Comparison of ENCODE assay signal across 14 cellular contexts in the genomic region with DNA sequence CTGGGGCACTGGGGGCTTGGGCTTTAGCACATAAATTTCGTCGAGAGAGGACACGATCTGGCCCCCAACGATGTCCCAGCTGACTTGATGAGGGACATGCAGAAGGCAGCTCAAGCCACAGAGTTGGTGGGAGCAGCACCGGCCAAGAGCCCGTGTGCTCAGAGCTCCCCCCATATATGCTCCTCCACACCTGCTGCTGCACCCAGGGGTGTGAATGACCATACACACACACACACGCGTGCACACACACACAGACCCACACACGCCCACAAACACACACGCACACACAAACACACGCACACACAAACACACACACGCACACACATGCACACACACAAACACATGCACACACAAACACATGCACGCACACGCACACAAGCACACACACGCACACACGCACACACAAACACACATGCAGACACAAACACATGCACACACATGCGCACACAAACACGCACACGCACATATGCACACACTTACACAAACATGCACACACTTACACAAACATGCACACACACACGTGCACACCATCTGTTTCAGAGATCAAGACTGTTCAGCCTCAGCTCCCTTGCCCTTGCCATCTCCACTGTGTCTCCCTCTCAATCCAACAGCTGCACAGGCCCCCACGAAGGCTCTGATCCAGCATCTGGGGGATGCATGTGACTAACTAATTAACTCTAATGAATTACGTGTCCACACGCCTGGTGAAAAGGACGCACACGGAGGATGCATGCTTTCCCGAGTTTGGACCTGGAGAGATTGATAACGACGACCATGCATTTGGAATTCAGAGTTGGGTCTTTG.
DNase-seq lines count a peak whose midpoint lies in the region; ATAC-seq and TF ChIP-seq lines count a peak whose summit lies in the region.
"Had no signal": no experiment of that assay in that cellular context is flagged by ENCODE, and none has a peak within 500 bp of the region (broad histone marks: within the 10 kb centered on the region; RNA-seq: fewer than 3 reads in every experiment).

No MANE protein-coding gene starts in this region.

- H3K9me3 ChIP-seq in H9 (ENCODE audit: control insufficient read depth, low read depth, low read length): no peaks in the 10 kb centered on the region
- H3K9me3 ChIP-seq: colonic mucosa, pancreas had no signal

- no peak overlapping the region for H2AFZ ChIP-seq in H9 (ENCODE audit: low read length)

- H3T11ph ChIP-seq in H9 (ENCODE audit: low read length): no peak overlapping the region

- peaks cover 60% of the 10 kb centered on the region for H3K27me3 Mint-ChIP-seq in T-helper 1 cell treated with Interleukin-12 subunit alpha and Interleukin-12 subunit beta and Interleukin-4 antibody, amounts not matched to agents 30 μg/mL and 1 μg/mL, for 36 hours (ENCODE audit: low read depth)
- H3K27me3 Mint-ChIP-seq in H9 (ENCODE audit: low read depth): peaks cover 9% of the 10 kb centered on the region
- no peaks in the 10 kb centered on the region for H3K27me3 Mint-ChIP-seq in T-cell
- peaks cover 0 to 12% of the 10 kb centered on the region in 2 donors for H3K27me3 Mint-ChIP-seq in natural killer cell treated with Interleukin-12 subunit alpha and Interleukin-12 subunit beta and Interleukin-15 and Interleukin-18, amount 100 ng/mL, for 72 hours

- H3K4me3 Mint-ChIP-seq in T-helper 1 cell treated with Interleukin-12 subunit alpha and Interleukin-12 subunit beta and Interleukin-4 antibody, amounts not matched to agents 30 μg/mL and 1 μg/mL, for 36 hours: peak overlapping the region; percentile 0
- H3K4me3 Mint-ChIP-seq in H9: peak overlapping the region in 1 of 2 experiments; percentile 9; a peak in 2 of 5 replicates
- peak overlapping the region in 2 of 3 donors; percentile 14 to 67 for H3K4me3 Mint-ChIP-seq in T-cell
- H3K4me3 Mint-ChIP-seq in natural killer cell treated with Interleukin-12 subunit alpha and Interleukin-12 subunit beta and Interleukin-15 and Interleukin-18, amount 100 ng/mL, for 72 hours: peak overlapping the region; percentile 24

- POLR2A ChIA-PET in T-cell (lab: Charles Lee): interaction anchor here in 1 of 2 donors (0.6 to 0.7 kb wide), 2 partner anchors 86 to 931 kb away, joined by 3 to 4 read pairs; a partner anchor contains a TSS

- peak overlapping the region; percentile 39 for H4K5ac ChIP-seq in H9 (ENCODE audit: insufficient read length, low read depth, low read length)

- H2AK5ac ChIP-seq in H9 (ENCODE audit: insufficient read length, low read length): no peak overlapping the region

- H3K18ac ChIP-seq in H9 (ENCODE audit: insufficient read length, low read depth, low read length): peak overlapping the region; percentile 56

- no peak overlapping the region for H2BK120ac ChIP-seq in H9 (ENCODE audit: low read depth, low read length, poor library complexity, severe bottlenecking)

- H3K4me2 ChIP-seq in H9 (ENCODE audit: insufficient read depth, insufficient read length, low read length): no peak overlapping the region

- H3K4me1 Mint-ChIP-seq in T-helper 1 cell treated with Interleukin-12 subunit alpha and Interleukin-12 subunit beta and Interleukin-4 antibody, amounts not matched to agents 30 μg/mL and 1 μg/mL, for 36 hours (ENCODE audit: low read depth): peaks cover 26% of the 10 kb centered on the region
- H3K4me1 Mint-ChIP-seq in H9 (peaks cover 9 to 24% of the 10 kb centered on the region in 2 experiments; a peak in 3 of 4 replicates), T-cell (peaks cover 73 to 82% (median 74%) of the 10 kb centered on the region in 3 donors)
- H3K4me1 Mint-ChIP-seq in natural killer cell treated with Interleukin-12 subunit alpha and Interleukin-12 subunit beta and Interleukin-15 and Interleukin-18, amount 100 ng/mL, for 72 hours (ENCODE audit: low read depth in 2 of 2): peaks cover 42 to 58% of the 10 kb centered on the region in 2 donors

- no peak overlapping the region for H3K14ac ChIP-seq in H9 (ENCODE audit: insufficient read depth, low read length)

- H3K23me2 ChIP-seq in H9 (ENCODE audit: insufficient read length, low read depth, low read length, poor library complexity, severe bottlenecking): no peaks in the 10 kb centered on the region

- H3K4me1 ChIP-seq in H9 (ENCODE audit: insufficient read depth, low read length): no peaks in the 10 kb centered on the region
- H3K4me1 ChIP-seq: colonic mucosa, pancreas had no signal

- WGBS in H9 (ENCODE audit: extremely low coverage, insufficient read length, low lambda C conversion rate): no CpG with 5 or more reads among the region's 28 CpGs

- peaks cover 18% of the 10 kb centered on the region for H3K36me3 Mint-ChIP-seq in T-helper 1 cell treated with Interleukin-12 subunit alpha and Interleukin-12 subunit beta and Interleukin-4 antibody, amounts not matched to agents 30 μg/mL and 1 μg/mL, for 36 hours (ENCODE audit: low read depth)
- H3K36me3 Mint-ChIP-seq in H9 (ENCODE audit: insufficient read depth in 1 of 3, low read depth in 3 of 3) (peaks cover 3 to 11% (median 5%) of the 10 kb centered on the region in 3 experiments), T-cell (peaks cover 11% of the 10 kb centered on the region)
- peaks cover 13% of the 10 kb centered on the region for H3K36me3 Mint-ChIP-seq in natural killer cell treated with Interleukin-12 subunit alpha and Interleukin-12 subunit beta and Interleukin-15 and Interleukin-18, amount 100 ng/mL, for 72 hours

- no peak for ATAC-seq in T-cell (replicated peaks in 1 of 4)
- no peak for ATAC-seq in natural killer cell treated with Interleukin-12 subunit alpha and Interleukin-12 subunit beta and Interleukin-15 and Interleukin-18, amount 100 ng/mL, for 72 hours
- no peak for ATAC-seq in HG02588 (IDR thresholded peaks at IDR 0.05; ENCODE audit: unreplicated experiment)
- ATAC-seq: pancreas had no signal

- no peak overlapping the region for H3K23ac ChIP-seq in H9 (ENCODE audit: insufficient read length, low read depth, low read length)

- TF ChIP-seq CTCF in H9 (conservative IDR thresholded peaks at IDR 0.05): no peak
- TF ChIP-seq CTCF in GM10266 (IDR thresholded peaks at IDR 0.05; ENCODE audit: control insufficient read depth, insufficient read depth, low read depth, missing control alignments): no peak

- no peaks in the 10 kb centered on the region for H4K20me1 ChIP-seq in H9 (ENCODE audit: control insufficient read depth, insufficient read depth, insufficient read length)

- no peak overlapping the region for H4K8ac ChIP-seq in H9 (replicated peaks; ENCODE audit: insufficient read length, low read depth, low read length)

- no peak overlapping the region for H4K91ac ChIP-seq in H9 (ENCODE audit: insufficient read length, low read depth, low read length)

- CTCF ChIA-PET in T-cell (lab: Charles Lee): interaction anchor here in 1 of 2 donors (0.6 kb wide), 1 partner anchor 533 kb away, joined by 3 read pairs; no protein-coding TSS in a partner anchor

- no peak overlapping the region for H2BK20ac ChIP-seq in H9 (ENCODE audit: low read depth, low read length, poor library complexity, severe bottlenecking)

- no peak overlapping the region for H3K4ac ChIP-seq in H9 (ENCODE audit: low read depth, low read length)

- H3K27ac Mint-ChIP-seq in T-helper 1 cell treated with Interleukin-12 subunit alpha and Interleukin-12 subunit beta and Interleukin-4 antibody, amounts not matched to agents 30 μg/mL and 1 μg/mL, for 36 hours: no peak overlapping the region
- H3K27ac Mint-ChIP-seq in H9 (peak overlapping the region in 1 of 3 experiments; percentile 63; a peak in 3 of 7 replicates), T-cell (peak overlapping the region; percentile 82 to 87)
- peak overlapping the region in 1 of 2 donors; percentile 1 for H3K27ac Mint-ChIP-seq in natural killer cell treated with Interleukin-12 subunit alpha and Interleukin-12 subunit beta and Interleukin-15 and Interleukin-18, amount 100 ng/mL, for 72 hours

- H2BK12ac ChIP-seq in H9 (ENCODE audit: insufficient read length, low read depth, low read length): no peak overlapping the region

- H3K27ac ChIP-seq in H9 (ENCODE audit: insufficient read length, low read depth, low read length): no peak overlapping the region
- H3K27ac ChIP-seq: colonic mucosa, pancreas had no signal

- H3K9me3 Mint-ChIP-seq in T-helper 1 cell treated with Interleukin-12 subunit alpha and Interleukin-12 subunit beta and Interleukin-4 antibody, amounts not matched to agents 30 μg/mL and 1 μg/mL, for 36 hours: peaks cover 16% of the 10 kb centered on the region
- peaks cover 12 to 15% of the 10 kb centered on the region in 2 experiments for H3K9me3 Mint-ChIP-seq in H9
- peaks cover 0 to 10% (median 2%) of the 10 kb centered on the region in 3 donors for H3K9me3 Mint-ChIP-seq in T-cell
- peaks cover 13% of the 10 kb centered on the region for H3K9me3 Mint-ChIP-seq in natural killer cell treated with Interleukin-12 subunit alpha and Interleukin-12 subunit beta and Interleukin-15 and Interleukin-18, amount 100 ng/mL, for 72 hours

- H3K56ac ChIP-seq in H9 (ENCODE audit: insufficient read length, low read depth, low read length): peak overlapping the region; percentile 23

- DNase-seq in T-helper 1 cell (no peak), H9 (no peak), T-cell (no peak), GM10266 (ENCODE audit: extremely low spot score) (no peak), NAMALWA (ENCODE audit: low spot score) (no peak)
- DNase-seq in natural killer cell treated with Interleukin-12 subunit alpha and Interleukin-12 subunit beta and Interleukin-15 and Interleukin-18, amount 100 ng/mL, for 72 hours (ENCODE audit: low spot score): peak; percentile 50
- DNase-seq: activated CD4-positive, alpha-beta T cell treated with anti-CD3 and anti-CD28 coated beads for 48 hours; activated T-cell treated with anti-CD3 and anti-CD28 coated beads, Interleukin-2, amount 50 U/mL, for 48 hours; colonic mucosa; NCI-H2029; NCI-H748 treated with DMSO at 0.1 percent for 48 hours; pancreas had no signal

- H3K79me2 ChIP-seq in H9 (ENCODE audit: insufficient read depth, low read length): no peaks in the 10 kb centered on the region

- no peaks in the 10 kb centered on the region for H3K79me1 ChIP-seq in H9 (ENCODE audit: insufficient read depth, low read depth, low read length, poor library complexity, severe bottlenecking)

- H3K9ac ChIP-seq in H9 (ENCODE audit: extremely low read depth, insufficient read length, low read length): no peak overlapping the region

- H2BK15ac ChIP-seq in H9 (ENCODE audit: low read depth, low read length): no peak overlapping the region

- no peaks in the 10 kb centered on the region; the same call in 1 of the 2 replicates for H3K27me3 ChIP-seq in H9 (ENCODE audit: insufficient read depth, low read length)
- H3K27me3 ChIP-seq: colonic mucosa had no signal

- H2BK5ac ChIP-seq in H9 (ENCODE audit: insufficient read length, low read length): no peak overlapping the region
